In the genomic region with DNA sequence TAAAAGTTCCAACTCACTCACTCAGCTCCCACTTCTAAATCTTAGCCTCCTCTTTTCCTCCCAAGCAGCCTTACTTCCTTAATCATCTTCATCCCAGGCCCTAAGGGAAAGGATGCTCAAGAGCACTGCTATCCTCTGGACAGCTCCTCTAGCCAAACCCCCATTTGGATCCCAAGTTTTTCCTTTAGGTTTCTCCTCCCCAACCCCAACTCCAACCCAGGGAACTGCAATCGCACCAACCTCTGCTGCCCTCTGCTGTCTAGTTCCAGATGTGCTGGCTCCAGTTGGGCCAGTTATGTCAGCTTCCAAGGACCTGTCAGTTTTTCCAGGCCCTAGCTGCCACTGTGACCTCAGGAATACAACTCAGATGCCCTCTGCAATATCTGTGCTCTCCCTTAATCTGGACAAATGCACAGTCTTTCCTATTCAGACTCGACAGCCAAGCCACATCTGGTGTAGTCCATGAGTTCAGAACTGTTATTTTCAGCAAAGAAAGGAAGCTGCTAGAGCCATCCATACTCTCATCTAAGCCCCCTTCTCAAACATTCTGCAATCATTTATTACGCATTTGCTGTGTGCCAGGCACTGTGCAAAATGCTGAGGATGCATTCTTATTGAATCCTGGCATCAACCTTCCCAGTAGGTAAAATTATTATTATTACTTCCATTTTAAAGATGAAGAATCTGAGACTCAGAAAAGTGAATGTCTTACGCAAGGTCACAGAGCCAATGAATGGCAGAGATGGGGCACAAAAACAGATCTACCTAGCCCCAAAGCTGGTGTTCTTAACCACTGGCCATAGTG, we compare ENCODE assay signal across 9 cellular contexts. TPM values are rescaled to one million over a fixed set of nuclear protein-coding genes. Genes with fewer than 3 reads are reported as not detected.
DNase-seq lines count a peak whose midpoint lies in the region; ATAC-seq, FAIRE-seq and TF ChIP-seq lines count a peak whose summit lies in the region.
"Had no signal": no experiment of that assay in that cellular context is flagged by ENCODE, and none has a peak within 500 bp of the region (broad histone marks: within the 10 kb centered on the region; RNA-seq: fewer than 3 reads in every experiment).

No MANE protein-coding gene starts in this region.

- H3K36me3 ChIP-seq in SJCRH30: no peaks in the 10 kb centered on the region

- no peaks in the 10 kb centered on the region for H3K4me1 ChIP-seq in SJCRH30

- H3K27ac ChIP-seq in SJCRH30: no peak overlapping the region
- no peak overlapping the region for H3K27ac ChIP-seq in caudate nucleus (ENCODE audit: low read depth, low read length)

- H3K27me3 ChIP-seq in SJCRH30: no peaks in the 10 kb centered on the region

- no peaks in the 10 kb centered on the region for H3K9me3 ChIP-seq in SJCRH30 (replicated peaks)

- H3K4me3 ChIP-seq in SJCRH30: no peak overlapping the region

- ATAC-seq in GM19324 (IDR thresholded peaks at IDR 0.05; ENCODE audit: low FRiP score, unreplicated experiment) (no peak), HG02852 (IDR thresholded peaks at IDR 0.05; ENCODE audit: unreplicated experiment) (no peak)
- ATAC-seq: naive thymus-derived CD8-positive, alpha-beta T cell had no signal

- FAIRE-seq in D721Med (lab: Jason Lieb, UNC): no peak

- DNase-seq in D721Med (ENCODE audit: insufficient read length, low spot score) (no peak), HT-29 (ENCODE audit: low spot score) (peak; percentile 81), SJCRH30 (peak; percentile 41 to 73), caudate nucleus (lab: John Stamatoyannopoulos, UW) (peak in 55 of 61 donors; percentile 1 to 65 (median 33)), kidney tubule cell (ENCODE audit: low spot score) (peak; percentile 58)
- peak; percentile 13 for DNase-seq in stimulated activated CD8-positive, alpha-beta memory T cell treated with anti-CD3 and anti-CD28 coated beads, Interleukin-15, amount 100 ng/mL, for 1 hour (ENCODE audit: low read depth)

- peak; percentile 55 for TF ChIP-seq CTCF in D721Med (IDR thresholded peaks at IDR 0.05; ENCODE audit: insufficient read depth, missing control alignments)

RNA-seq across cellular contexts. Expression of gene XPNPEP2, which starts 12.3 kb away (rescaled TPM):
- not detected in 2 replicates for total RNA-seq in HT-29 (2014; rRNA removed; shearing (Covaris generic))
- 0.14 and 0.25 TPM in 2 replicates for total RNA-seq in SJCRH30 (2014; rRNA removed; shearing (Covaris generic))
- total RNA-seq: naive thymus-derived CD8-positive, alpha-beta T cell had no signal

RNA-seq across cellular contexts. Expression of gene SASH3, which starts 53.2 kb away (rescaled TPM):
- not detected in 2 replicates for total RNA-seq in HT-29 (2014; rRNA removed; shearing (Covaris generic))
- 0.05 TPM in 1 of 2 replicates, not detected in the other for total RNA-seq in SJCRH30 (2014; rRNA removed; shearing (Covaris generic))
